In genomic region chr19:11418518-11419506, GRCh38 we compare ENCODE assay signal across 1 cellular context.
TF ChIP-seq lines count a peak whose summit lies in the region.

RGL3 (minus strand) TSS chr19:11419314; CDS start chr19:11419278, 36 bp downstream.

TF ChIP-seq in HepG2, 621 proteins besides CTCF, POLR2A, EP300 and RAD21 (continued from another document):
- TF ChIP-seq ZBED4 (CRISPR knock-in tag; IDR thresholded peaks at IDR 0.05; ENCODE audit: borderline replicate concordance) (peak; percentile 38; the same call in 1 of the 2 replicates), NCOA2 (CRISPR knock-in tag; IDR thresholded peaks at IDR 0.05) (no peak), FLYWCH1 (CRISPR knock-in tag; IDR thresholded peaks at IDR 0.05) (no peak), SP140L (CRISPR knock-in tag; IDR thresholded peaks at IDR 0.05; ENCODE audit: borderline replicate concordance) (no peak), ZBTB10 (CRISPR knock-in tag; IDR thresholded peaks at IDR 0.05; ENCODE audit: borderline replicate concordance) (no peak), HNF4G (IDR thresholded peaks at IDR 0.05; ENCODE audit: borderline replicate concordance, low read depth, low read length) (no peak), HNF4G (CRISPR knock-in tag; IDR thresholded peaks at IDR 0.05; ENCODE audit: borderline replicate concordance, low read depth) (no peak), CBFB (CRISPR knock-in tag; IDR thresholded peaks at IDR 0.05) (0 out of 2 replicates have a peak, but pooled peaks have one; percentile 13), TFDP1 (CRISPR knock-in tag; IDR thresholded peaks at IDR 0.05; ENCODE audit: borderline replicate concordance) (no peak; the same call in 1 of the 2 replicates), STAT6 (CRISPR knock-in tag; IDR thresholded peaks at IDR 0.05; ENCODE audit: borderline replicate concordance) (no peak), ZSCAN20 (CRISPR knock-in tag; IDR thresholded peaks at IDR 0.05; ENCODE audit: borderline replicate concordance) (no peak), ZNF124 (CRISPR knock-in tag; IDR thresholded peaks at IDR 0.05) (no peak), ZNF44 (CRISPR knock-in tag; IDR thresholded peaks at IDR 0.05) (peak; percentile 11; the same call in 1 of the 2 replicates), TMF1 (CRISPR knock-in tag; IDR thresholded peaks at IDR 0.05; ENCODE audit: low read depth) (no peak), ZFX (CRISPR knock-in tag; IDR thresholded peaks at IDR 0.05; ENCODE audit: low read depth) (peak; percentile 55), ZNF790 (CRISPR knock-in tag; IDR thresholded peaks at IDR 0.05; ENCODE audit: borderline replicate concordance) (no peak), SOX5 (CRISPR knock-in tag; IDR thresholded peaks at IDR 0.05; ENCODE audit: borderline replicate concordance) (no peak), PPARG (CRISPR knock-in tag; conservative IDR thresholded peaks at IDR 0.05) (peak; percentile 45; the same call in 1 of the 2 replicates), ZSCAN31 (CRISPR knock-in tag; IDR thresholded peaks at IDR 0.05; ENCODE audit: low read depth) (no peak), SSRP1 (CRISPR knock-in tag; IDR thresholded peaks at IDR 0.05) (no peak), TAF1 (CRISPR knock-in tag; IDR thresholded peaks at IDR 0.05) (peak; percentile 44; the same call in 1 of the 2 replicates), ZNF121 (CRISPR knock-in tag; IDR thresholded peaks at IDR 0.05) (peak; percentile 52; the same call in 1 of the 2 replicates), ZMAT3 (CRISPR knock-in tag; conservative IDR thresholded peaks at IDR 0.05) (no peak), ZSCAN21 (CRISPR knock-in tag; IDR thresholded peaks at IDR 0.05; ENCODE audit: borderline replicate concordance) (peak; percentile 30; the same call in 1 of the 2 replicates), SAP130 (CRISPR knock-in tag; IDR thresholded peaks at IDR 0.05; ENCODE audit: low read depth) (peak; percentile 19), CREB1 (IDR thresholded peaks at IDR 0.05) (no peak), CREB1 (CRISPR knock-in tag; IDR thresholded peaks at IDR 0.05) (no peak), ZBTB1 (CRISPR knock-in tag; IDR thresholded peaks at IDR 0.05; ENCODE audit: borderline replicate concordance) (no peak), SP5 (CRISPR knock-in tag; IDR thresholded peaks at IDR 0.05; ENCODE audit: borderline replicate concordance, low read depth) (0 out of 2 replicates have a peak, but pooled peaks have one; percentile 14), ZBTB46 (CRISPR knock-in tag; IDR thresholded peaks at IDR 0.05; ENCODE audit: borderline replicate concordance) (no peak), HOMEZ (CRISPR knock-in tag; IDR thresholded peaks at IDR 0.05; ENCODE audit: low read depth) (no peak)
